ENCODE assay signal across 13 cellular contexts in genomic region chr3:196462680-196463477, GRCh38. TPM values are rescaled to one million over a fixed set of nuclear protein-coding genes. Genes with fewer than 3 reads are reported as not detected.
DNase-seq lines count a peak whose midpoint lies in the region; ATAC-seq, FAIRE-seq and TF ChIP-seq lines count a peak whose summit lies in the region.
"Not testable (repeated sequence)": the region's sequence is repeated elsewhere in the genome, so short reads cannot be mapped to it uniquely, and the experiment has no call there.
"Had no signal": no experiment of that assay in that cellular context is flagged by ENCODE, and none has a peak within 500 bp of the region (broad histone marks: within the 10 kb centered on the region; RNA-seq: fewer than 3 reads in every experiment).

No MANE protein-coding gene starts in this region.

- peak; percentile 78 for DNase-seq in GM12865 (ENCODE audit: low read depth)
- peak; percentile 18 for DNase-seq in GM20000 (ENCODE audit: low spot score)
- peak; percentile 71 for DNase-seq in NAMALWA (ENCODE audit: low spot score)
- DNase-seq in activated T-helper 2 cell treated with anti-CD3 and anti-CD28 coated beads, Interferon-gamma antibody, Interleukin-2, Interleukin-4, amounts not matched to agents 10 μg/mL and 5 μg/mL and 100 μg/mL, durations not matched to agents 14 hours and 24 hours and 36 hours (ENCODE audit: low spot score); K562 (ENCODE audit: extremely low read depth in 1 of 4, low spot score in 3 of 4): not testable (repeated sequence)

- FAIRE-seq in K562 (lab: Jason Lieb, UNC) = not testable (repeated sequence)

- H2AFZ ChIP-seq in K562 (ENCODE audit: low read depth, low read length) = not testable (repeated sequence)

- TF ChIP-seq EP300 in K562 (IDR thresholded peaks at IDR 0.05; ENCODE audit: low read length) = not testable (repeated sequence)

- not testable (repeated sequence) for H3K27me3 ChIP-seq in K562 (ENCODE audit: control insufficient read depth in 2 of 2, insufficient read depth in 2 of 2, low read length in 2 of 2)

- H3K36me3 Mint-ChIP-seq in activated T-helper 2 cell treated with anti-CD3 and anti-CD28 coated beads, Interferon-gamma antibody, Interleukin-2, Interleukin-4, amounts not matched to agents 10 μg/mL and 5 μg/mL and 100 μg/mL, durations not matched to agents 14 hours and 24 hours and 36 hours (ENCODE audit: low read depth) = peaks cover 49% of the 10 kb centered on the region

- H3K9me3 Mint-ChIP-seq in activated T-helper 2 cell treated with anti-CD3 and anti-CD28 coated beads, Interferon-gamma antibody, Interleukin-2, Interleukin-4, amounts not matched to agents 10 μg/mL and 5 μg/mL and 100 μg/mL, durations not matched to agents 14 hours and 24 hours and 36 hours = peaks cover 13% of the 10 kb centered on the region

- not testable (repeated sequence) for TF ChIP-seq POLR2A in K562 (conservative IDR thresholded peaks at IDR 0.05)

- H3K4me1 Mint-ChIP-seq in activated T-helper 2 cell treated with anti-CD3 and anti-CD28 coated beads, Interferon-gamma antibody, Interleukin-2, Interleukin-4, amounts not matched to agents 10 μg/mL and 5 μg/mL and 100 μg/mL, durations not matched to agents 14 hours and 24 hours and 36 hours (ENCODE audit: low read depth) = not testable (repeated sequence)

- in situ Hi-C loops in K562 (cut with MboI) = not testable (repeated sequence)

- H3K27ac ChIP-seq in K562 (ENCODE audit: extremely low read depth, low read depth, low read length) = not testable (repeated sequence)

- 86% methylated on average over 1 of the region's 1 CpG for WGBS in K562 (ENCODE audit: insufficient coverage, low coverage, missing lambda C conversion rate)

- peak overlapping the region; percentile 2 for H3K27ac Mint-ChIP-seq in activated T-helper 2 cell treated with anti-CD3 and anti-CD28 coated beads, Interferon-gamma antibody, Interleukin-2, Interleukin-4, amounts not matched to agents 10 μg/mL and 5 μg/mL and 100 μg/mL, durations not matched to agents 14 hours and 24 hours and 36 hours

- not testable (repeated sequence) for H3K9ac ChIP-seq in K562 (ENCODE audit: insufficient read depth in 1 of 2, low read depth in 2 of 2, low read length in 2 of 2)

- not testable (repeated sequence) for H3K9me1 ChIP-seq in K562 (ENCODE audit: control insufficient read depth, insufficient read depth, low read length)

- TF ChIP-seq CTCF in GM12865 (IDR thresholded peaks at IDR 0.05; ENCODE audit: insufficient read depth, low read depth, low read length, missing control alignments); GM20000 (IDR thresholded peaks at IDR 0.05; ENCODE audit: extremely low read depth, missing control alignments); K562 (IDR thresholded peaks at IDR 0.05 in 2 of 3, conservative IDR thresholded peaks at IDR 0.05 in 1 of 3; ENCODE audit: insufficient read depth in 2 of 3, low read depth in 1 of 3, low read length in 3 of 3): not testable (repeated sequence)

- not testable (repeated sequence) for H3K79me2 ChIP-seq in K562 (ENCODE audit: control insufficient read depth, insufficient read depth, low read length)

- intact Hi-C loops in activated T-helper 2 cell treated with anti-CD3 and anti-CD28 coated beads, Interferon-gamma antibody, Interleukin-2, Interleukin-4, amounts not matched to agents 10 μg/mL and 5 μg/mL and 100 μg/mL, durations not matched to agents 14 hours and 24 hours and 36 hours (cut with micrococcal nuclease); K562 (cut with micrococcal nuclease): not testable (repeated sequence)

- H3K4me3 Mint-ChIP-seq in activated T-helper 2 cell treated with anti-CD3 and anti-CD28 coated beads, Interferon-gamma antibody, Interleukin-2, Interleukin-4, amounts not matched to agents 10 μg/mL and 5 μg/mL and 100 μg/mL, durations not matched to agents 14 hours and 24 hours and 36 hours (ENCODE audit: low read depth) = not testable (repeated sequence)

- H3K27me3 Mint-ChIP-seq in activated T-helper 2 cell treated with anti-CD3 and anti-CD28 coated beads, Interferon-gamma antibody, Interleukin-2, Interleukin-4, amounts not matched to agents 10 μg/mL and 5 μg/mL and 100 μg/mL, durations not matched to agents 14 hours and 24 hours and 36 hours (ENCODE audit: low read depth) = not testable (repeated sequence)

- not testable (repeated sequence) for H3K4me2 ChIP-seq in K562 (ENCODE audit: insufficient read depth, low read length)

- not testable (repeated sequence) for H3K4me3 ChIP-seq in GM12865 (ENCODE audit: low read depth, low read length); K562

- BruUV-seq in K562 (replicated peaks; lab: Mats Ljungman, UMichigan) = not testable (repeated sequence)

- H3K9me3 ChIP-seq in K562 (replicated peaks; ENCODE audit: control insufficient read depth, insufficient read depth, low read depth, low read length) = not testable (repeated sequence)

- CTCF ChIA-PET in K562 (lab: Yijun Ruan, JAX; ENCODE audit: low intra/inter-chr PET ratio) = not testable (repeated sequence)

- not testable (repeated sequence) for H4K20me1 ChIP-seq in K562 (replicated peaks; ENCODE audit: control insufficient read depth, insufficient read depth, low read length)

- not testable (repeated sequence) for H3K4me1 ChIP-seq in K562 (replicated peaks in 1 of 2; ENCODE audit: control insufficient read depth in 2 of 2, insufficient read depth in 2 of 2, low read length in 2 of 2)

- H3K36me3 ChIP-seq in K562 (ENCODE audit: control insufficient read depth, insufficient read depth, low read length) = not testable (repeated sequence)

- TF ChIP-seq RAD21 in K562 (CRISPR knock-in tag; conservative IDR thresholded peaks at IDR 0.05 in 1 of 2, IDR thresholded peaks at IDR 0.05 in 1 of 2) = not testable (repeated sequence)

- POLR2A ChIA-PET in K562 (lab: Yijun Ruan, JAX) = not testable (repeated sequence)

- ATAC-seq in K562 = not testable (repeated sequence)

RNA-seq across cellular contexts. Expression of gene UBXN7, which starts 30.7 kb away (rescaled TPM):
- total RNA-seq in activated T-helper 2 cell treated with anti-CD3 and anti-CD28 coated beads, Interferon-gamma antibody, Interleukin-2, Interleukin-4, amounts not matched to agents 10 μg/mL and 5 μg/mL and 100 μg/mL, durations not matched to agents 14 hours and 24 hours and 36 hours = 64.4 and 67.8 TPM in 2 replicates
- total RNA-seq in K562 (2011; cell fraction: chromatin; rRNA removed; ENCODE audit: low replicate concordance) = 30.5 and 50.2 TPM in 2 replicates
- total RNA-seq in K562 (2011; cell fraction: nucleolus; rRNA removed) = 23.3 and 25.7 TPM in 2 replicates
- total RNA-seq in K562 (2011; cell fraction: nucleoplasm; rRNA removed) = 37.7 and 51.8 TPM in 2 replicates
- total RNA-seq in K562 (2014; rRNA removed) = 10.0 and 10.4 TPM in 2 replicates
- 18.0 and 23.8 TPM in 2 replicates for total RNA-seq in K562 (2014; rRNA removed; fragmentation: Illumina TruSeq; extraction: Trizol)
- 11.2 and 12.7 TPM in 2 replicates for total RNA-seq in K562 (2015; rRNA removed; fragmentation: Illumina TruSeq; extraction: Trizol)
- total RNA-seq in K562 (2021) = 44.6 and 46.9 TPM in 2 replicates
- polyA plus RNA-seq in K562 (2011; rRNA removed) = 18.9 and 31.3 TPM in 2 replicates
- 7.8 and 23.8 TPM in 2 replicates for polyA plus RNA-seq in K562 (2011; cell fraction: cytosol; rRNA removed)
- 12.6 and 15.9 TPM in 2 replicates for polyA plus RNA-seq in K562 (2011; cell fraction: nucleus; rRNA removed)
- polyA plus RNA-seq in K562 (2012) = 11.1 and 36.9 TPM in 2 replicates
- polyA plus RNA-seq in K562 (2014; fragmentation: Illumina TruSeq; extraction: Trizol) = 19.8 and 21.9 TPM in 2 replicates
- 1 to 10 TPM; 3.5 to 3.9 TPM for polyA plus RNA-seq in K562 (2014; fragmentation: Nextera tagmentation; extraction: Ambion mirVana)
- 13.2 and 13.4 TPM in 2 replicates for polyA plus RNA-seq in K562 (2014; rRNA removed)
- polyA minus RNA-seq in K562 (2011; rRNA and poly(A)+ RNA removed) = 54.9 and 55.7 TPM in 2 replicates
- polyA minus RNA-seq in K562 (2011; cell fraction: cytosol; rRNA and poly(A)+ RNA removed) = 15.8 and 20.6 TPM in 2 replicates
- polyA minus RNA-seq in K562 (2011; cell fraction: nucleus; rRNA and poly(A)+ RNA removed) = 11.6 and 17.1 TPM in 2 replicates

RNA-seq across cellular contexts. Expression of gene RNF168, which starts 40.7 kb away (rescaled TPM):
- 36.3 and 37.2 TPM in 2 replicates for total RNA-seq in activated T-helper 2 cell treated with anti-CD3 and anti-CD28 coated beads, Interferon-gamma antibody, Interleukin-2, Interleukin-4, amounts not matched to agents 10 μg/mL and 5 μg/mL and 100 μg/mL, durations not matched to agents 14 hours and 24 hours and 36 hours
- 71.2 and 77.5 TPM in 2 replicates for total RNA-seq in K562 (2011; cell fraction: chromatin; rRNA removed; ENCODE audit: low replicate concordance)
- total RNA-seq in K562 (2011; cell fraction: nucleolus; rRNA removed) = 28.5 and 36.1 TPM in 2 replicates
- 34.3 and 37.7 TPM in 2 replicates for total RNA-seq in K562 (2011; cell fraction: nucleoplasm; rRNA removed)
- total RNA-seq in K562 (2014; rRNA removed) = 20.1 and 22.6 TPM in 2 replicates
- total RNA-seq in K562 (2014; rRNA removed; fragmentation: Illumina TruSeq; extraction: Trizol) = 32.1 and 34.4 TPM in 2 replicates
- 29.7 and 29.8 TPM in 2 replicates for total RNA-seq in K562 (2015; rRNA removed; fragmentation: Illumina TruSeq; extraction: Trizol)
- 29.0 and 31.8 TPM in 2 replicates for total RNA-seq in K562 (2021)
- 9.3 and 10.8 TPM in 2 replicates for polyA plus RNA-seq in K562 (2011; rRNA removed)
- 5.0 and 8.8 TPM in 2 replicates for polyA plus RNA-seq in K562 (2011; cell fraction: cytosol; rRNA removed)
- polyA plus RNA-seq in K562 (2011; cell fraction: nucleus; rRNA removed) = 11.0 and 11.1 TPM in 2 replicates
- 13.2 and 15.1 TPM in 2 replicates for polyA plus RNA-seq in K562 (2012)
- 14.6 and 16.6 TPM in 2 replicates for polyA plus RNA-seq in K562 (2014; fragmentation: Illumina TruSeq; extraction: Trizol)
- polyA plus RNA-seq in K562 (2014; fragmentation: Nextera tagmentation; extraction: Ambion mirVana) = 1 to 10 TPM; 6.0 to 8.3 TPM
- polyA plus RNA-seq in K562 (2014; rRNA removed) = 12.3 and 13.9 TPM in 2 replicates
- polyA minus RNA-seq in K562 (2011; rRNA and poly(A)+ RNA removed) = 37.7 and 51.3 TPM in 2 replicates
- 22.4 and 30.3 TPM in 2 replicates for polyA minus RNA-seq in K562 (2011; cell fraction: cytosol; rRNA and poly(A)+ RNA removed)
- polyA minus RNA-seq in K562 (2011; cell fraction: nucleus; rRNA and poly(A)+ RNA removed) = 10.8 and 25.4 TPM in 2 replicates

RNA-seq across cellular contexts. Expression of gene SMCO1, which starts 52.3 kb away (rescaled TPM):
- not detected in 2 replicates for total RNA-seq in activated T-helper 2 cell treated with anti-CD3 and anti-CD28 coated beads, Interferon-gamma antibody, Interleukin-2, Interleukin-4, amounts not matched to agents 10 μg/mL and 5 μg/mL and 100 μg/mL, durations not matched to agents 14 hours and 24 hours and 36 hours
- 0.21 TPM in 1 of 2 replicates, not detected in the other for total RNA-seq in K562 (2011; cell fraction: chromatin; rRNA removed; ENCODE audit: low replicate concordance)
- not detected in 2 replicates for total RNA-seq in K562 (2011; cell fraction: nucleolus; rRNA removed)
- total RNA-seq in K562 (2011; cell fraction: nucleoplasm; rRNA removed) = not detected in 2 replicates
- total RNA-seq in K562 (2014; rRNA removed) (0.05 TPM in 1 of 2 replicates, not detected in the other), K562 (2014; rRNA removed; fragmentation: Illumina TruSeq; extraction: Trizol) (0.13 TPM in 1 of 2 replicates, not detected in the other), K562 (2015; rRNA removed; fragmentation: Illumina TruSeq; extraction: Trizol) (not detected in 2 replicates), K562 (2021) (0.20 TPM in 1 of 2 replicates, not detected in the other)
- polyA plus RNA-seq in K562 (2011; rRNA removed) (0.05 TPM in 1 of 2 replicates, not detected in the other), K562 (2014; fragmentation: Illumina TruSeq; extraction: Trizol) (0.08 and 0.10 TPM in 2 replicates), K562 (2014; fragmentation: Nextera tagmentation; extraction: Ambion mirVana) (under 1 TPM; 0.14 to 0.35 TPM), K562 (2014; rRNA removed) (0.05 TPM in 1 of 2 replicates, not detected in the other)
- polyA plus RNA-seq in K562 (2011; cell fraction: cytosol; rRNA removed) = 0.04 TPM in 1 of 2 replicates, not detected in the other
- not detected in 2 replicates for polyA plus RNA-seq in K562 (2011; cell fraction: nucleus; rRNA removed)
- 0.07 and 0.09 TPM in 2 replicates for polyA plus RNA-seq in K562 (2012)
- not detected in 2 replicates for polyA minus RNA-seq in K562 (2011; rRNA and poly(A)+ RNA removed)
- polyA minus RNA-seq in K562 (2011; cell fraction: cytosol; rRNA and poly(A)+ RNA removed) = not detected in 2 replicates
- polyA minus RNA-seq in K562 (2011; cell fraction: nucleus; rRNA and poly(A)+ RNA removed) = not detected in 2 replicates
- total RNA-seq: A673; CD4-positive, alpha-beta memory T cell; CD4-positive, CD25-positive, alpha-beta regulatory T cell; CD8-positive, alpha-beta memory T cell; Daoy; G401 had no signal
- polyA plus RNA-seq: AG04450; CD14-positive monocyte; CD4-positive, alpha-beta memory T cell; CD4-positive, CD25-positive, alpha-beta regulatory T cell; CD8-positive, alpha-beta memory T cell had no signal
